ENCODE assay signal across 16 cellular contexts in the genomic region with DNA sequence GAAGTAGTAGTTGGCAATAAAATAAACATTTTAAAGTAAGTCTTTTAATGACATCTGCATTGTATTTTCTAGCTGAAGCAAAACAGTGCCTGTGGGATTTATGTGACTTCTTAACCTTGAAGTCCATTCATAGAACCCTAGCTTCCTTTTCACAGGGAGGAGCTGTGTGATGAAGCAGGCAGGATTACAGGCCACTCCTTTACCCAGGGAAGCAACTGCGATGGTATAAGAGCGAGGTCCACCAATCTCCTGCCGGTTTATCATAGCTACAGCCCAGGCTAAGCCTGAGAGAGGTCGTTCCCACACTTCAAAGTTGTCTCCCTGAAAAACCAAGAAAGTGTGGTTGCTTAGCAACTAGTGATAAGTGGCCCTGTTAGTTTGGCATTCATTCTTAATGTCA. TPM values are rescaled to one million over a fixed set of nuclear protein-coding genes. Genes with fewer than 3 reads are reported as not detected.
DNase-seq lines count a peak whose midpoint lies in the region; ATAC-seq and TF ChIP-seq lines count a peak whose summit lies in the region.
"Had no signal": no experiment of that assay in that cellular context is flagged by ENCODE, and none has a peak within 500 bp of the region (broad histone marks: within the 10 kb centered on the region; RNA-seq: fewer than 3 reads in every experiment).

No MANE protein-coding gene starts in this region.

- no peak overlapping the region for H3K27ac Mint-ChIP-seq in CD4-positive, alpha-beta T cell

- H3K36me3 ChIP-seq in RWPE2 (ENCODE audit: low read depth) (peaks cover 34% of the 10 kb centered on the region), left lung (peaks cover 0 to 46% of the 10 kb centered on the region in 2 donors)

- TF ChIP-seq CTCF in RWPE2 (IDR thresholded peaks at IDR 0.05; ENCODE audit: poor library complexity, severe bottlenecking) (no peak), left lung (IDR thresholded peaks at IDR 0.05) (no peak)
- TF ChIP-seq CTCF in CD4-positive, alpha-beta T cell (IDR thresholded peaks at IDR 0.05) = no peak

- CTCF ChIA-PET in CD4-positive, alpha-beta T cell (lab: Charles Lee) = no interaction called here

- H3K27me3 Mint-ChIP-seq in CD4-positive, alpha-beta T cell = no peaks in the 10 kb centered on the region

- POLR2A ChIA-PET in CD4-positive, alpha-beta T cell (lab: Charles Lee) = interaction anchor here (1.2 kb wide), 1 partner anchor 10 kb away, joined by 3 read pairs; a partner anchor contains a TSS

- H3K4me3 Mint-ChIP-seq in CD4-positive, alpha-beta T cell = no peak overlapping the region

- peak; percentile 37 for DNase-seq in DMS53 (lab: John Stamatoyannopoulos, UW)
- DNase-seq in DMS53 treated with DMSO at 0.1 percent for 48 hours (lab: John Stamatoyannopoulos, UW; ENCODE audit: unreplicated experiment) = no peak
- no peak for DNase-seq in RWPE2 (ENCODE audit: low spot score)
- no peak for DNase-seq in left lung
- no peak for DNase-seq in inferior parietal cortex (ENCODE audit: extremely low spot score)
- DNase-seq in CD4-positive, alpha-beta T cell = no peak
- DNase-seq: ACHN, caudate nucleus, head of caudate nucleus, kidney glomerular epithelial cell, NCI-H1092 treated with DMSO at 0.1 percent for 48 hours, NCI-H345, substantia nigra, WERI-Rb-1 had no signal

- H3K4me1 ChIP-seq in RWPE2 (ENCODE audit: insufficient read depth, poor library complexity, severe bottlenecking) = no peaks in the 10 kb centered on the region
- H3K4me1 ChIP-seq in left lung = peaks cover 0 to 13% of the 10 kb centered on the region in 2 donors

- H3K27ac ChIP-seq in RWPE2 (ENCODE audit: poor library complexity, severe bottlenecking) = no peak overlapping the region
- no peak overlapping the region for H3K27ac ChIP-seq in left lung
- no peak overlapping the region for H3K27ac ChIP-seq in CD4-positive, alpha-beta T cell (ENCODE audit: low read depth, low read length)
- H3K27ac ChIP-seq: WERI-Rb-1 had no signal

- no peaks in the 10 kb centered on the region for H3K9me3 Mint-ChIP-seq in CD4-positive, alpha-beta T cell
- H3K9me3 Mint-ChIP-seq: activated naive CD4-positive, alpha-beta T cell treated with anti-CD3 and anti-CD28 coated beads, Interleukin-2, amount 50 U/mL, for 72 hours had no signal

- no peaks in the 10 kb centered on the region for H3K27me3 ChIP-seq in RWPE2 (ENCODE audit: insufficient read depth, poor library complexity, severe bottlenecking)
- no peaks in the 10 kb centered on the region for H3K27me3 ChIP-seq in left lung
- no peaks in the 10 kb centered on the region for H3K27me3 ChIP-seq in CD4-positive, alpha-beta T cell (ENCODE audit: control insufficient read depth, insufficient read depth, low read length)

- peaks cover 34% of the 10 kb centered on the region for H3K36me3 Mint-ChIP-seq in CD4-positive, alpha-beta T cell (ENCODE audit: low read depth)

- H3K4me1 Mint-ChIP-seq in CD4-positive, alpha-beta T cell (ENCODE audit: low read depth) = peaks cover 8% of the 10 kb centered on the region

- ATAC-seq in RWPE2 (ENCODE audit: low read depth) (peak; percentile 31; the same call in 2 of the 3 replicates), left lung (peak; percentile 23)
- ATAC-seq in CD4-positive, alpha-beta T cell (ENCODE audit: poor library complexity) = no peak
- ATAC-seq: activated naive CD4-positive, alpha-beta T cell treated with anti-CD3 and anti-CD28 coated beads, Interleukin-2, amount 50 U/mL, for 72 hours had no signal

- H3K9me3 ChIP-seq in RWPE2 (ENCODE audit: severe bottlenecking) (no peaks in the 10 kb centered on the region), left lung (no peaks in the 10 kb centered on the region)
- no peaks in the 10 kb centered on the region for H3K9me3 ChIP-seq in CD4-positive, alpha-beta T cell (ENCODE audit: control insufficient read depth, low read length)

- intact Hi-C loops in left lung (cut with DNase I) = no loop called here
- intact Hi-C loops in CD4-positive, alpha-beta T cell (cut with DNase I, micrococcal nuclease) = no loop called here

- no peak overlapping the region for H3K4me3 ChIP-seq in RWPE2 (ENCODE audit: severe bottlenecking)
- no peak overlapping the region for H3K4me3 ChIP-seq in left lung

RNA-seq across cellular contexts. Expression of a gene that starts 7.0 kb away (rescaled TPM):
- 100 to 1,000 TPM; 127 to 169 TPM for total RNA-seq in left lung
- 100 to 1,000 TPM; 417 to 536 TPM for total RNA-seq in CD4-positive, alpha-beta T cell

RNA-seq across cellular contexts. Expression of a gene that starts 9.9 kb away (rescaled TPM):
- total RNA-seq in left lung = 10 to 100 TPM; 30.1 to 57.7 TPM
- total RNA-seq in CD4-positive, alpha-beta T cell = 10 to 100 TPM; 26.6 to 26.8 TPM

RNA-seq across cellular contexts. Expression of a gene that starts 10.2 kb away (rescaled TPM):
- total RNA-seq in left lung = 10 to 100 TPM; 66.2 to 71.5 TPM
- total RNA-seq in CD4-positive, alpha-beta T cell = 10 to 100 TPM; 50.9 to 51.4 TPM

RNA-seq across cellular contexts. Expression of a gene that starts 11.8 kb away (rescaled TPM):
- total RNA-seq in left lung = 10 to 100 TPM; 17.9 to 26.6 TPM
- under 1 TPM; 0.42 to 0.49 TPM for total RNA-seq in CD4-positive, alpha-beta T cell
- total RNA-seq: myocyte had no signal

RNA-seq across cellular contexts. Expression of a gene that starts 49.2 kb away (rescaled TPM):
- 10 to 100 TPM; 10.2 to 15.5 TPM for total RNA-seq in left lung
- total RNA-seq in CD4-positive, alpha-beta T cell = 1 to 10 TPM; 5.0 to 6.4 TPM
